ENCODE assay signal across 8 cellular contexts in genomic region chr17:81682565-81683207, GRCh38. TPM values are rescaled to one million over a fixed set of nuclear protein-coding genes. Genes with fewer than 3 reads are reported as not detected.
A peak's percentile ranks its signal among the peaks of the same experiment; 100 is the strongest.
DNase-seq lines count a peak whose midpoint lies in the region; ATAC-seq and TF ChIP-seq lines count a peak whose summit lies in the region.

No MANE protein-coding gene starts in this region.

- H3K27ac ChIP-seq in tibial nerve = peak overlapping the region in 3 of 4 donors; percentile 68 to 92 (median 89)

- H3K27me3 ChIP-seq in kidney epithelial cell (ENCODE audit: control insufficient read depth, insufficient read depth, low read length) = no peaks in the 10 kb centered on the region
- no peaks in the 10 kb centered on the region for H3K27me3 ChIP-seq in tibial nerve

- H3K9me3 ChIP-seq in tibial nerve = no peaks in the 10 kb centered on the region

- H3K4me1 ChIP-seq in tibial nerve = peaks cover 0 to 42% (median 30%) of the 10 kb centered on the region in 4 donors

- no peaks in the 10 kb centered on the region for H3K9me3 Mint-ChIP-seq in activated naive CD4-positive, alpha-beta T cell treated with anti-CD3 and anti-CD28 coated beads for 36 hours
- H3K9me3 Mint-ChIP-seq in activated T-helper 17 cell treated with anti-CD3 and anti-CD28 coated beads, Interleukin-2, amount 50 U/mL, for 72 hours = no peaks in the 10 kb centered on the region

- no peak overlapping the region for H3K27ac Mint-ChIP-seq in activated naive CD4-positive, alpha-beta T cell treated with anti-CD3 and anti-CD28 coated beads for 36 hours
- H3K27ac Mint-ChIP-seq in activated T-helper 17 cell treated with anti-CD3 and anti-CD28 coated beads, Interleukin-2, amount 50 U/mL, for 72 hours = peak overlapping the region; percentile 83

- DNase-seq in activated naive CD4-positive, alpha-beta T cell treated with anti-CD3 and anti-CD28 coated beads for 36 hours = no peak
- no peak for DNase-seq in activated naive CD4-positive, alpha-beta T cell treated with anti-CD3 and anti-CD28 coated beads, Interleukin-2, amount 50 U/mL, for 16 hours
- no peak for DNase-seq in kidney epithelial cell (ENCODE audit: low read depth)
- DNase-seq in tibial nerve (ENCODE audit: low spot score in 2 of 2) = no peak
- no peak for DNase-seq in occipital lobe (lab: John Stamatoyannopoulos, UW)
- DNase-seq in activated CD4-positive, CD25-positive, alpha-beta regulatory T cell treated with anti-CD3 and anti-CD28 coated beads, Interleukin-2, amount 50 U/mL, for 72 hours = no peak
- DNase-seq in NK-92 (lab: John Stamatoyannopoulos, UW; ENCODE audit: unreplicated experiment) = no peak

- intact Hi-C loops in activated naive CD4-positive, alpha-beta T cell treated with anti-CD3 and anti-CD28 coated beads for 36 hours (cut with micrococcal nuclease) = loop anchor here (1.0 to 2.0 kb wide), 4 partner anchors 16 to 150 kb away; partner anchors contain the start of genes CCDC137, MCRIP1, MRPL12 and OXLD1

- no peaks in the 10 kb centered on the region for H3K27me3 Mint-ChIP-seq in activated naive CD4-positive, alpha-beta T cell treated with anti-CD3 and anti-CD28 coated beads for 36 hours (ENCODE audit: low read depth)
- no peaks in the 10 kb centered on the region for H3K27me3 Mint-ChIP-seq in activated T-helper 17 cell treated with anti-CD3 and anti-CD28 coated beads, Interleukin-2, amount 50 U/mL, for 72 hours

- no peak for TF ChIP-seq POLR2A in tibial nerve (IDR thresholded peaks at IDR 0.05)

- TF ChIP-seq EP300 in tibial nerve (IDR thresholded peaks at IDR 0.05) = no peak

- WGBS in tibial nerve, 2 donors = 39 to 43% methylated on average over 19 of the region's 19 CpGs

- H3K4me1 Mint-ChIP-seq in activated naive CD4-positive, alpha-beta T cell treated with anti-CD3 and anti-CD28 coated beads for 36 hours (ENCODE audit: low read depth) = peaks cover 36% of the 10 kb centered on the region
- peaks cover 4% of the 10 kb centered on the region for H3K4me1 Mint-ChIP-seq in activated T-helper 17 cell treated with anti-CD3 and anti-CD28 coated beads, Interleukin-2, amount 50 U/mL, for 72 hours

- no peak for ATAC-seq in activated T-helper 17 cell treated with anti-CD3 and anti-CD28 coated beads, Interleukin-2, amount 50 U/mL, for 72 hours (replicated peaks)

- H3K4me3 Mint-ChIP-seq in activated naive CD4-positive, alpha-beta T cell treated with anti-CD3 and anti-CD28 coated beads for 36 hours = peak overlapping the region; percentile 87
- H3K4me3 Mint-ChIP-seq in activated T-helper 17 cell treated with anti-CD3 and anti-CD28 coated beads, Interleukin-2, amount 50 U/mL, for 72 hours = peak overlapping the region; percentile 74

- H3K4me3 ChIP-seq in kidney epithelial cell (ENCODE audit: low read depth, low read length) = peak overlapping the region; percentile 96
- H3K4me3 ChIP-seq in tibial nerve = peak overlapping the region; percentile 80 to 99 (median 91)

- TF ChIP-seq CTCF in kidney epithelial cell (IDR thresholded peaks at IDR 0.05; ENCODE audit: insufficient read depth, low read length, poor library complexity, severe bottlenecking) (no peak), tibial nerve (IDR thresholded peaks at IDR 0.05) (no peak)

- peaks cover 15% of the 10 kb centered on the region for H3K36me3 Mint-ChIP-seq in activated naive CD4-positive, alpha-beta T cell treated with anti-CD3 and anti-CD28 coated beads for 36 hours (ENCODE audit: low read depth)
- H3K36me3 Mint-ChIP-seq in activated T-helper 17 cell treated with anti-CD3 and anti-CD28 coated beads, Interleukin-2, amount 50 U/mL, for 72 hours (ENCODE audit: low read depth) = peaks cover 46% of the 10 kb centered on the region

- CTCF ChIA-PET in activated naive CD4-positive, alpha-beta T cell treated with anti-CD3 and anti-CD28 coated beads for 36 hours (lab: Charles Lee) = interaction anchor here (0.9 to 1.8 kb wide), 3 partner anchors 10 to 20 kb away, joined by 3 to 5 read pairs (median 3); partner anchors contain the start of gene MRPL12

- H3K36me3 ChIP-seq in kidney epithelial cell (ENCODE audit: control insufficient read depth, insufficient read depth, low read length) = peaks cover 2% of the 10 kb centered on the region
- peaks cover 0 to 44% (median 16%) of the 10 kb centered on the region in 3 donors for H3K36me3 ChIP-seq in tibial nerve

RNA-seq across cellular contexts. Expression of gene ARL16, which starts 0.9 kb away (rescaled TPM):
- total RNA-seq in activated naive CD4-positive, alpha-beta T cell treated with anti-CD3 and anti-CD28 coated beads for 36 hours = 10 to 100 TPM; 13.8 to 14.1 TPM
- 10 to 100 TPM; 12.6 to 20.9 TPM for total RNA-seq in activated T-helper 17 cell treated with anti-CD3 and anti-CD28 coated beads, Interleukin-2, amount 50 U/mL, for 72 hours
- 58.9 and 67.1 TPM in 2 replicates for total RNA-seq in kidney epithelial cell
- total RNA-seq in tibial nerve = 10 to 100 TPM; 22.1 to 37.9 (median 34.3) TPM
- total RNA-seq in occipital lobe = 34.0 TPM

RNA-seq across cellular contexts. Expression of gene HGS, which starts 1.1 kb away (rescaled TPM):
- 100 to 1,000 TPM in 1 of 2 experiments, 10 to 100 TPM in 1; 87.1 to 109 TPM for total RNA-seq in activated naive CD4-positive, alpha-beta T cell treated with anti-CD3 and anti-CD28 coated beads for 36 hours
- 100 to 1,000 TPM; 118 to 130 TPM for total RNA-seq in activated T-helper 17 cell treated with anti-CD3 and anti-CD28 coated beads, Interleukin-2, amount 50 U/mL, for 72 hours
- total RNA-seq in kidney epithelial cell (215 and 239 TPM in 2 replicates), tibial nerve (100 to 1,000 TPM in 2 of 4 donors, 10 to 100 TPM in 2; 75.2 to 166 (median 104) TPM), occipital lobe (37.6 TPM)

RNA-seq across cellular contexts. Expression of gene CCDC137, which starts 16.1 kb away (rescaled TPM):
- 10 to 100 TPM; 30.8 to 32.3 TPM for total RNA-seq in activated naive CD4-positive, alpha-beta T cell treated with anti-CD3 and anti-CD28 coated beads for 36 hours
- total RNA-seq in activated T-helper 17 cell treated with anti-CD3 and anti-CD28 coated beads, Interleukin-2, amount 50 U/mL, for 72 hours = 10 to 100 TPM; 29.6 to 48.6 TPM
- total RNA-seq in kidney epithelial cell = 22.0 and 25.6 TPM in 2 replicates
- total RNA-seq in tibial nerve = 10 to 100 TPM; 10.9 to 35.7 (median 14.4) TPM
- total RNA-seq in occipital lobe = 3.9 TPM

RNA-seq across cellular contexts. Expression of gene OXLD1, which starts 16.3 kb away (rescaled TPM):
- total RNA-seq in activated naive CD4-positive, alpha-beta T cell treated with anti-CD3 and anti-CD28 coated beads for 36 hours = 10 to 100 TPM; 41.9 to 44.1 TPM
- total RNA-seq in activated T-helper 17 cell treated with anti-CD3 and anti-CD28 coated beads, Interleukin-2, amount 50 U/mL, for 72 hours = 10 to 100 TPM; 18.4 to 40.3 TPM
- total RNA-seq in kidney epithelial cell (31.3 and 41.7 TPM in 2 replicates), tibial nerve (10 to 100 TPM; 31.4 to 38.1 (median 35.8) TPM), occipital lobe (5.5 TPM)

RNA-seq across cellular contexts. Expression of gene MRPL12, which starts 20.5 kb away (rescaled TPM):
- total RNA-seq in activated naive CD4-positive, alpha-beta T cell treated with anti-CD3 and anti-CD28 coated beads for 36 hours = 100 to 1,000 TPM in 1 of 2 experiments, 10 to 100 TPM in 1; 97.7 to 102 TPM
- total RNA-seq in activated T-helper 17 cell treated with anti-CD3 and anti-CD28 coated beads, Interleukin-2, amount 50 U/mL, for 72 hours = 100 to 1,000 TPM in 1 of 2 donors, 10 to 100 TPM in 1; 50.7 to 108 TPM
- total RNA-seq in kidney epithelial cell (66.1 and 70.5 TPM in 2 replicates), tibial nerve (10 to 100 TPM; 26.1 to 63.3 (median 35.8) TPM), occipital lobe (4.7 TPM)
